In the genomic region with DNA sequence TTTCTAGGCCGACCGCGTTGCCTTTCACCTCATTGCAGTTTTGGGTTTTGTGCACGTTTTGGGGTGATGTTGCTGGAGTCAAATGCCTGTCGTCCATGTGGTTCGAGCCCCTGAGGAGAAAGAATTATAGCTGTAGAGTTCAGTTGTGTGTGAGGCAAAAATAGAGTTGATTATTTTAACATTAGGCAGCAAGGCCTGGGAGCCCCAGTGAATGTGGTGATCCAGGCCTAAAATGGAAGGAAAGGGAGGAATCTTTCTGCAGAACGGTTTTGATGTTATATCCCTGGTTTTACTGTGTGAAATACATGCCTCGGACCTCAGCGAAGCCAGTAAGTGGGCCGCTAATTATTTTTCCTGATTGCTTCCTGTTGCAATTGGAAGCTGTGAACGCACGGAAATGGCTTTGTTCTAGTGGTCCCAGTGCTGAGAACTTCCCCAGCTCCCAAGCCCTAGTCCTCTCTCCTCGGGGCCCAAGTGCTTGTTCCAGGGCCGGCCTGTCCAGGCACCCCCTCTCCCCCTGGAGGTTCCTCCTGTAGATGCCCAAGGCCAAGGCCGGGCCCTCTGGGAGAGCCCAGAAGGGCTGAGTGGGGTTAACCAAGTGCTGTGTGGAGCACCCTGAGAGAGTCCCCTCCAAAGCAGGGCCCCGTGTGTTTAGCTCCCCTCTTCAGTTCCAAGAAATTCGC, we compare ENCODE assay signal across 8 cellular contexts. TPM values are rescaled to one million over a fixed set of nuclear protein-coding genes. Genes with fewer than 3 reads are reported as not detected.
DNase-seq lines count a peak whose midpoint lies in the region; ATAC-seq and TF ChIP-seq lines count a peak whose summit lies in the region.

No MANE protein-coding gene starts in this region.

- no peaks in the 10 kb centered on the region for H3K9me2 ChIP-seq in HCT116 (ENCODE audit: insufficient read depth)

- H3K27ac Mint-ChIP-seq in T-helper 17 cell = no peak overlapping the region

- TSS peak; percentile 89 for BruUV-seq in HCT116 (replicated peaks; lab: Mats Ljungman, UMichigan)

- POLR2A ChIA-PET in HCT116 (lab: Charles Lee) = interaction anchor here (1.0 kb wide), 1 partner anchor 28 kb away, joined by 4 read pairs; no protein-coding TSS in a partner anchor

- no peaks in the 10 kb centered on the region for H3K36me3 ChIP-seq in HCT116 (ENCODE audit: control insufficient read depth in 1 of 2, insufficient read depth in 2 of 2, low read length in 2 of 2)
- no peaks in the 10 kb centered on the region for H3K36me3 ChIP-seq in cardiac muscle cell
- no peaks in the 10 kb centered on the region for H3K36me3 ChIP-seq in skeletal muscle satellite cell (ENCODE audit: insufficient read depth, low read length)

- H3K9me3 ChIP-seq in HCT116 (ENCODE audit: control insufficient read depth in 1 of 2, insufficient read depth in 1 of 2, low read depth in 1 of 2, low read length in 2 of 2) (no peaks in the 10 kb centered on the region), T-helper 17 cell (ENCODE audit: control insufficient read depth, low read length, poor library complexity, severe bottlenecking) (no peaks in the 10 kb centered on the region), cardiac muscle cell (ENCODE audit: low read depth) (no peaks in the 10 kb centered on the region), skeletal muscle satellite cell (replicated peaks; ENCODE audit: low read length) (no peaks in the 10 kb centered on the region)

- TF ChIP-seq CTCF in HCT116 (IDR thresholded peaks at IDR 0.05 in 2 of 3, conservative IDR thresholded peaks at IDR 0.05 in 1 of 3; ENCODE audit: borderline replicate concordance in 1 of 3, insufficient read depth in 1 of 3, low read depth in 2 of 3, low read length in 2 of 3) (peak in 2 of 3 experiments; percentile 7 to 10; a peak in 1 of 6 replicates), cardiac muscle cell (IDR thresholded peaks at IDR 0.05; ENCODE audit: low read depth, low read length) (no peak)

- TF ChIP-seq RAD21 in HCT116 (IDR thresholded peaks at IDR 0.05; ENCODE audit: low read depth) = no peak

- H4K20me1 ChIP-seq in HCT116 (ENCODE audit: insufficient read depth) = no peaks in the 10 kb centered on the region

- no peak for TF ChIP-seq POLR2A in HCT116 (IDR thresholded peaks at IDR 0.05; ENCODE audit: borderline replicate concordance, extremely low read depth, insufficient read depth, insufficient read length)

- H3K27ac ChIP-seq in HCT116 (ENCODE audit: low read depth, low read length) (peak overlapping the region; percentile 93), cardiac muscle cell (peak overlapping the region; percentile 52)

- RAD21 ChIA-PET in HCT116 (lab: Charles Lee; ENCODE audit: low non-redundant PET in 1 of 2, low total read pairs in 2 of 2, uncharacterized antibody in 2 of 2, unreplicated experiment in 2 of 2) = no interaction called here

- DNase-seq in HCT116 (ENCODE audit: low read depth, low spot score) = no peak
- no peak for DNase-seq in T-helper 17 cell
- DNase-seq in cardiac muscle cell (ENCODE audit: low read depth in 1 of 2, low spot score in 1 of 2) = peak in 1 of 2 donors; percentile 19
- DNase-seq in NCI-H1436 treated with DMSO at 0.1 percent for 48 hours (lab: John Stamatoyannopoulos, UW) = no peak
- DNase-seq in C1 segment of cervical spinal cord (lab: John Stamatoyannopoulos, UW) = no peak
- DNase-seq in NCI-H1930 (lab: John Stamatoyannopoulos, UW) = no peak
- DNase-seq in activated naive CD4-positive, alpha-beta T cell treated with Interleukin-2 at 50 U/mL for 16 hours = no peak

- H3K4me1 Mint-ChIP-seq in T-helper 17 cell = peaks cover 14% of the 10 kb centered on the region

- H3K4me3 ChIP-seq in HCT116 (replicated peaks in 1 of 2; ENCODE audit: low read depth in 1 of 2, low read length in 2 of 2) (peak overlapping the region; percentile 69 to 95), cardiac muscle cell (peak overlapping the region; percentile 69), skeletal muscle satellite cell (ENCODE audit: low read length) (peak overlapping the region; percentile 80)

- H3K36me3 Mint-ChIP-seq in T-helper 17 cell (ENCODE audit: low read depth) = no peaks in the 10 kb centered on the region

- H3K27me3 Mint-ChIP-seq in T-helper 17 cell = peaks cover 12% of the 10 kb centered on the region

- ATAC-seq in HCT116 (peak; percentile 54), T-helper 17 cell (no peak)

- no peaks in the 10 kb centered on the region for H3K27me3 ChIP-seq in HCT116 (ENCODE audit: insufficient read depth, low read length)
- H3K27me3 ChIP-seq in cardiac muscle cell = no peaks in the 10 kb centered on the region
- H3K27me3 ChIP-seq in skeletal muscle satellite cell (ENCODE audit: control insufficient read depth, insufficient read depth, low read length) = no peaks in the 10 kb centered on the region

- peaks cover 64% of the 10 kb centered on the region for H3K79me2 ChIP-seq in HCT116 (ENCODE audit: insufficient read depth, low read length)

- H2AFZ ChIP-seq in HCT116 (ENCODE audit: low read depth, low read length, poor library complexity, severe bottlenecking) = no peak overlapping the region

- intact Hi-C loops in HCT116 (cut with micrococcal nuclease) = loop anchor here (10.0 kb wide), 1 partner anchor 70 kb away; no protein-coding TSS in a partner anchor

- peaks cover 39 to 63% of the 10 kb centered on the region in 2 experiments for H3K4me1 ChIP-seq in HCT116 (ENCODE audit: control insufficient read depth in 1 of 2, insufficient read depth in 2 of 2, low read length in 2 of 2)
- H3K4me1 ChIP-seq in cardiac muscle cell (ENCODE audit: low read depth) = peaks cover 22% of the 10 kb centered on the region
- peaks cover 36% of the 10 kb centered on the region for H3K4me1 ChIP-seq in skeletal muscle satellite cell (ENCODE audit: control insufficient read depth, insufficient read depth, low read length)

- H3K9ac ChIP-seq in HCT116 (ENCODE audit: low read length) = peak overlapping the region; percentile 92
- H3K9ac ChIP-seq in skeletal muscle satellite cell (ENCODE audit: low read depth, low read length) = peak overlapping the region; percentile 74

- CTCF ChIA-PET in HCT116 (lab: Charles Lee) = interaction anchor here (2.1 kb wide), 1 partner anchor 16 kb away, joined by 6 read pairs; no protein-coding TSS in a partner anchor

- H3K4me2 ChIP-seq in HCT116 (ENCODE audit: low read length) = peak overlapping the region; percentile 86
- H3K4me2 ChIP-seq in skeletal muscle satellite cell (ENCODE audit: low read length) = peak overlapping the region; percentile 97

- peak overlapping the region; percentile 28 for H3K4me3 Mint-ChIP-seq in T-helper 17 cell

TF ChIP-seq in HCT116, 20 proteins besides CTCF, POLR2A, EP300 and RAD21:
- TF ChIP-seq JUND (IDR thresholded peaks at IDR 0.05) (no peak), POLR2AphosphoS5 (IDR thresholded peaks at IDR 0.05; ENCODE audit: low read depth, low read length) (0 out of 2 replicates have a peak, but pooled peaks have one; percentile 7), ZFX (IDR thresholded peaks at IDR 0.05) (0 out of 2 replicates have a peak, but pooled peaks have one; percentile 28)
- TF ChIP-seq, protein P1, sequence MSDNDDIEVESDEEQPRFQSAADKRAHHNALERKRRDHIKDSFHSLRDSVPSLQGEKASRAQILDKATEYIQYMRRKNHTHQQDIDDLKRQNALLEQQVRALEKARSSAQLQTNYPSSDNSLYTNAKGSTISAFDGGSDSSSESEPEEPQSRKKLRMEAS (IDR thresholded peaks at IDR 0.05) = peak; percentile 42; the same call in 1 of the 2 replicates

RNA-seq across cellular contexts. Expression of a gene that starts 2.0 kb away (rescaled TPM):
- total RNA-seq in HCT116 (2021; ENCODE audit: unreplicated experiment) = 55.2 TPM
- polyA plus RNA-seq in HCT116 (2012) = 58.9 and 66.2 TPM in 2 replicates
- total RNA-seq in T-helper 17 cell = 1 to 10 TPM in 1 of 2 donors, under 1 TPM in 1; 0.73 to 3.0 TPM
- total RNA-seq in cardiac muscle cell = 40.4 and 245 TPM in 2 replicates
- polyA plus RNA-seq in cardiac muscle cell = 29.1 and 36.3 TPM in 2 replicates
- total RNA-seq in skeletal muscle satellite cell (2012; rRNA removed) = 11.8 and 12.9 TPM in 2 replicates

RNA-seq across cellular contexts. Expression of a gene that starts 42.6 kb away (rescaled TPM):
- 37.8 TPM for total RNA-seq in HCT116 (2021; ENCODE audit: unreplicated experiment)
- polyA plus RNA-seq in HCT116 (2012) = 38.9 and 39.9 TPM in 2 replicates
- 10 to 100 TPM; 10.5 to 11.6 TPM for total RNA-seq in T-helper 17 cell
- total RNA-seq in cardiac muscle cell = 19.2 and 32.0 TPM in 2 replicates
- polyA plus RNA-seq in cardiac muscle cell = 26.6 and 35.3 TPM in 2 replicates
- 36.0 and 71.0 TPM in 2 replicates for total RNA-seq in skeletal muscle satellite cell (2012; rRNA removed)

Comparison
In these comparisons a context has a peak if more than half of its experiments do, and no peak if none do; other contexts are left out.
1. RNA of a gene that starts 2.0 kb away (total RNA-seq): 40.4 to 245 TPM in cardiac muscle cell and 55.2 TPM in HCT116 (single experiment); 0.73 to 3.0 TPM in T-helper 17 cell; every median in the first group is over 10 times any median in the second.
2. Peak in every context shown above with its lines, with median percentiles within 50 percentile points of each other: H3K4me3 ChIP-seq.